ENCODE assay signal across 1 cellular context in the genomic region with DNA sequence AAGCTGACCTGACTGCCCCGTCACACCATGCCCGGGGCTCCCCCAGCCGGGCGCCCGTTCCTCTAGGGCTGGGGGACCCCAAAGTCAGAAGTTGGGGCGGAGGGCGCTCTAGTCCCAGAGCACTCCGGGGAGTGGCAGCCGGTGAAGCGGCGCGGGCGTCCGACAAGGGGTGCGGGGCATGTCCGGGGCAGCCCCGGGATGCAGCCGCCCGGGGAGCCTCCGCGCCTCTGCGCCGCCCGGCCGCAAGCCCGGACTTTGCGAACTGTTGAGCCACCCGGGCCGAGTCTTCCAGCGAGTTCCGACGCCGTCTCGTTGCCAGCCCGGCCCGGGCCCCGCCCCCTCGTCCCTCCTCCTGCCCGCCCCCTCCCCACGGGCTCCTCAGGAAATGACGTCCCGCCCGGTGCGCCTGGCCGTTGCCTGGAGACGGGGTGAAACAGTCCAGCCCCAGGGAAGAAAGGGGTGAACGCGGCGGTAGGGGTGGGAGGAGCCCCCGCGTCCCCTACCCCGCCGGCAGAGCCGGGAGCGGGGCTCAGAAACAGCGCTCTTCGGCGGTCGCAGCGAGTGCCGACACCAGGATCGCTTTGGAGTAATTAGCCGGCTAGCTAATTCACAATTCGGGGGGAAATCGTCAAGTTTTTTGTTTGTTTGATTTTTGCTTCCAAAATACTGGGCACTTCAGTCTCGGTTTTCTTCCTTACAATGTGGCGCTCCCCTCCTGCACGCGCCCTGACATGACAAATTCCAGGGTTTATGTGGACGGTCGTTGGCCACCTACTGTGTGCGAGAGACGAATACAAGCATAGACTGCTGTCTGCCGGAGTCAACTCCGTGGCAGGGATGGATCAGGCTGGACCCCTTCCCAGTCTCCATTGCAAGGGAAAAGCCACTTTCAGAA.
TF ChIP-seq lines count a peak whose summit lies in the region.

TSS of gene WHRN (minus strand) at position 287 of the 895 bp plus-strand sequence. CDS start 672 bp downstream, outside the sequence.

TF ChIP-seq in HepG2, 621 proteins besides CTCF, POLR2A, EP300 and RAD21 (continued from another document and continues in another):
- TF ChIP-seq, protein P1, sequence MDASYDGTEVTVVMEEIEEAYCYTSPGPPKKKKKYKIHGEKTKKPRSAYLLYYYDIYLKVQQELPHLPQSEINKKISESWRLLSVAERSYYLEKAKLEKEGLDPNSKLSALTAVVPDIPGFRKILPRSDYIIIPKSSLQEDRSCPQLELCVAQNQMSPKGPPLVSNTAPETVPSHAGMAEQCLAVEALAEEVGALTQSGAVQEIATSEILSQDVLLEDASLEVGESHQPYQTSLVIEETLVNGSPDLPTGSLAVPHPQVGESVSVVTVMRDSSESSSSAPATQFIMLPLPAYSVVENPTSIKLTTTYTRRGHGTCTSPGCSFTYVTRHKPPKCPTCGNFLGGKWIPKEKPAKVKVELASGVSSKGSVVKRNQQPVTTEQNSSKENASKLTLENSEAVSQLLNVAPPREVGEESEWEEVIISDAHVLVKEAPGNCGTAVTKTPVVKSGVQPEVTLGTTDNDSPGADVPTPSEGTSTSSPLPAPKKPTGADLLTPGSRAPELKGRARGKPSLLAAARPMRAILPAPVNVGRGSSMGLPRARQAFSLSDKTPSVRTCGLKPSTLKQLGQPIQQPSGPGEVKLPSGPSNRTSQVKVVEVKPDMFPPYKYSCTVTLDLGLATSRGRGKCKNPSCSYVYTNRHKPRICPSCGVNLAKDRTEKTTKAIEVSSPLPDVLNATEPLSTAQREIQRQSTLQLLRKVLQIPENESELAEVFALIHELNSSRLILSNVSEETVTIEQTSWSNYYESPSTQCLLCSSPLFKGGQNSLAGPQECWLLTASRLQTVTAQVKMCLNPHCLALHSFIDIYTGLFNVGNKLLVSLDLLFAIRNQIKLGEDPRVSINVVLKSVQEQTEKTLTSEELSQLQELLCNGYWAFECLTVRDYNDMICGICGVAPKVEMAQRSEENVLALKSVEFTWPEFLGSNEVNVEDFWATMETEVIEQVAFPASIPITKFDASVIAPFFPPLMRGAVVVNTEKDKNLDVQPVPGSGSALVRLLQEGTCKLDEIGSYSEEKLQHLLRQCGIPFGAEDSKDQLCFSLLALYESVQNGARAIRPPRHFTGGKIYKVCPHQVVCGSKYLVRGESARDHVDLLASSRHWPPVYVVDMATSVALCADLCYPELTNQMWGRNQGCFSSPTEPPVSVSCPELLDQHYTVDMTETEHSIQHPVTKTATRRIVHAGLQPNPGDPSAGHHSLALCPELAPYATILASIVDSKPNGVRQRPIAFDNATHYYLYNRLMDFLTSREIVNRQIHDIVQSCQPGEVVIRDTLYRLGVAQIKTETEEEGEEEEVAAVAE (CRISPR knock-in tag; IDR thresholded peaks at IDR 0.05; ENCODE audit: borderline replicate concordance), result no peak
- TF ChIP-seq SETDB1 (CRISPR knock-in tag; IDR thresholded peaks at IDR 0.05; ENCODE audit: borderline replicate concordance) (no peak), THAP11 (CRISPR knock-in tag; IDR thresholded peaks at IDR 0.05) (0 out of 2 replicates have a peak, but pooled peaks have one; percentile 31), FOXK1 (CRISPR knock-in tag; IDR thresholded peaks at IDR 0.05; ENCODE audit: borderline replicate concordance, low read depth) (no peak), CHD4 (IDR thresholded peaks at IDR 0.05; ENCODE audit: borderline replicate concordance, low read length) (no peak), CENPT (CRISPR knock-in tag; IDR thresholded peaks at IDR 0.05; ENCODE audit: low read depth) (no peak), HDAC2 (CRISPR knock-in tag; IDR thresholded peaks at IDR 0.05) (no peak), SRSF9 (IDR thresholded peaks at IDR 0.05; ENCODE audit: borderline replicate concordance, insufficient read depth, low read depth, low read length, poor library complexity, severe bottlenecking) (no peak), DMAP1 (CRISPR knock-in tag; IDR thresholded peaks at IDR 0.05) (0 out of 2 replicates have a peak, but pooled peaks have one; percentile 11), PHF21A (CRISPR knock-in tag; IDR thresholded peaks at IDR 0.05) (no peak), SMYD3 (CRISPR knock-in tag; IDR thresholded peaks at IDR 0.05) (no peak), ZNF329 (CRISPR knock-in tag; IDR thresholded peaks at IDR 0.05; ENCODE audit: low read depth) (no peak), GATAD1 (CRISPR knock-in tag; IDR thresholded peaks at IDR 0.05) (peak; percentile 60; the same call in 1 of the 2 replicates), KLF15 (CRISPR knock-in tag; IDR thresholded peaks at IDR 0.05; ENCODE audit: borderline replicate concordance) (no peak), ZNF24 (IDR thresholded peaks at IDR 0.05) (no peak), FOXO1 (CRISPR knock-in tag; IDR thresholded peaks at IDR 0.05) (no peak), CCAR2 (optimal IDR thresholded peaks at IDR 0.05; ENCODE audit: low read depth, low read length) (no peak), AHDC1 (CRISPR knock-in tag; IDR thresholded peaks at IDR 0.05; ENCODE audit: borderline replicate concordance) (no peak), ZNF225 (CRISPR knock-in tag; IDR thresholded peaks at IDR 0.05) (no peak), ATF3 (CRISPR knock-in tag; IDR thresholded peaks at IDR 0.05) (no peak), REPIN1 (CRISPR knock-in tag; IDR thresholded peaks at IDR 0.05; ENCODE audit: borderline replicate concordance, low read depth) (no peak), ZNF501 (CRISPR knock-in tag; IDR thresholded peaks at IDR 0.05) (peak; percentile 32; the same call in 1 of the 2 replicates), KLF12 (CRISPR knock-in tag; IDR thresholded peaks at IDR 0.05; ENCODE audit: borderline replicate concordance) (no peak), GLMP (CRISPR knock-in tag; IDR thresholded peaks at IDR 0.05; ENCODE audit: borderline replicate concordance) (no peak), HCFC1 (IDR thresholded peaks at IDR 0.05; ENCODE audit: low read depth, low read length) (no peak), MED8 (CRISPR knock-in tag; IDR thresholded peaks at IDR 0.05; ENCODE audit: insufficient replicate concordance) (no peak), RBFOX2 (IDR thresholded peaks at IDR 0.05; ENCODE audit: low read depth, low read length) (peak; percentile 74), FOXK2 (IDR thresholded peaks at IDR 0.05) (no peak), PCBP1 (IDR thresholded peaks at IDR 0.05; ENCODE audit: borderline replicate concordance, low read depth, low read length) (no peak), ZNF564 (CRISPR knock-in tag; IDR thresholded peaks at IDR 0.05) (no peak), ZFP36 (IDR thresholded peaks at IDR 0.05; ENCODE audit: borderline replicate concordance, low read depth, low read length, partially characterized antibody) (no peak), HES4 (CRISPR knock-in tag; IDR thresholded peaks at IDR 0.05; ENCODE audit: borderline replicate concordance) (no peak)
- TF ChIP-seq, protein P2, sequence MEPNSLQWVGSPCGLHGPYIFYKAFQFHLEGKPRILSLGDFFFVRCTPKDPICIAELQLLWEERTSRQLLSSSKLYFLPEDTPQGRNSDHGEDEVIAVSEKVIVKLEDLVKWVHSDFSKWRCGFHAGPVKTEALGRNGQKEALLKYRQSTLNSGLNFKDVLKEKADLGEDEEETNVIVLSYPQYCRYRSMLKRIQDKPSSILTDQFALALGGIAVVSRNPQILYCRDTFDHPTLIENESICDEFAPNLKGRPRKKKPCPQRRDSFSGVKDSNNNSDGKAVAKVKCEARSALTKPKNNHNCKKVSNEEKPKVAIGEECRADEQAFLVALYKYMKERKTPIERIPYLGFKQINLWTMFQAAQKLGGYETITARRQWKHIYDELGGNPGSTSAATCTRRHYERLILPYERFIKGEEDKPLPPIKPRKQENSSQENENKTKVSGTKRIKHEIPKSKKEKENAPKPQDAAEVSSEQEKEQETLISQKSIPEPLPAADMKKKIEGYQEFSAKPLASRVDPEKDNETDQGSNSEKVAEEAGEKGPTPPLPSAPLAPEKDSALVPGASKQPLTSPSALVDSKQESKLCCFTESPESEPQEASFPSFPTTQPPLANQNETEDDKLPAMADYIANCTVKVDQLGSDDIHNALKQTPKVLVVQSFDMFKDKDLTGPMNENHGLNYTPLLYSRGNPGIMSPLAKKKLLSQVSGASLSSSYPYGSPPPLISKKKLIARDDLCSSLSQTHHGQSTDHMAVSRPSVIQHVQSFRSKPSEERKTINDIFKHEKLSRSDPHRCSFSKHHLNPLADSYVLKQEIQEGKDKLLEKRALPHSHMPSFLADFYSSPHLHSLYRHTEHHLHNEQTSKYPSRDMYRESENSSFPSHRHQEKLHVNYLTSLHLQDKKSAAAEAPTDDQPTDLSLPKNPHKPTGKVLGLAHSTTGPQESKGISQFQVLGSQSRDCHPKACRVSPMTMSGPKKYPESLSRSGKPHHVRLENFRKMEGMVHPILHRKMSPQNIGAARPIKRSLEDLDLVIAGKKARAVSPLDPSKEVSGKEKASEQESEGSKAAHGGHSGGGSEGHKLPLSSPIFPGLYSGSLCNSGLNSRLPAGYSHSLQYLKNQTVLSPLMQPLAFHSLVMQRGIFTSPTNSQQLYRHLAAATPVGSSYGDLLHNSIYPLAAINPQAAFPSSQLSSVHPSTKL (CRISPR knock-in tag; IDR thresholded peaks at IDR 0.05), result no peak
